In the genomic region with DNA sequence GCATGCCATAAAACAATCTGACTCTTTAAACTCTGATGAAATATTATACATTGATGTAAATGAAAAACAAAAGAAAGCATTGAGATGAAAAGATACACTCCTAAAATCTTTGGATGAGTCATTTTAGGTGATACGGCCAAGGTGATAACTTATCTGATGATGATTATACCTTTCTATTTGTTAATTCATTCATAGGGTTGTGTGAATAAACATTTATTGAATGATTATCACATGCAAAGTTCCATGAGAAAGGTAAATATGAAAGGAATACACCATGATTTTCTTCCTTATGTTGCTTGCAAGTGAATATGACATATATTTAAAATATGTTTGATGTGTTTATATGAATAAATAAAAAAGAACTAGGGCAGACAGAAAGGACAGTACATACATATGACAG, we compare ENCODE assay signal across 36 cellular contexts. TPM values are rescaled to one million over a fixed set of nuclear protein-coding genes. Genes with fewer than 3 reads are reported as not detected.
DNase-seq lines count a peak whose midpoint lies in the region; ATAC-seq, FAIRE-seq and TF ChIP-seq lines count a peak whose summit lies in the region.
"Had no signal": no experiment of that assay in that cellular context is flagged by ENCODE, and none has a peak within 500 bp of the region (broad histone marks: within the 10 kb centered on the region; RNA-seq: fewer than 3 reads in every experiment).

No MANE protein-coding gene starts in this region.

- TF ChIP-seq POLR2A in K562 (conservative IDR thresholded peaks at IDR 0.05): no peak

- no peak for ATAC-seq in K562
- ATAC-seq in mucosa of descending colon: peak; percentile 25
- ATAC-seq in HG03460 (IDR thresholded peaks at IDR 0.05; ENCODE audit: unreplicated experiment): no peak
- no peak for ATAC-seq in GM18909 (IDR thresholded peaks at IDR 0.05; ENCODE audit: poor library complexity, unreplicated experiment)
- ATAC-seq in GM18519 (IDR thresholded peaks at IDR 0.05; ENCODE audit: low FRiP score, unreplicated experiment): no peak
- ATAC-seq: A549; CD8-positive, alpha-beta T cell had no signal

- H3K4me3 ChIP-seq in LNCaP clone FGC (ENCODE audit: low read depth, low read length) (no peak overlapping the region), K562 (no peak overlapping the region), mucosa of descending colon (no peak overlapping the region), neural progenitor cell (no peak overlapping the region)
- H3K4me3 ChIP-seq: A549; BLaER1; BLaER1 treated with 17β-estradiol and CSF1 and Interleukin-3, amounts not matched to agents 10 nM and 100 nM had no signal

- H3K27me3 Mint-ChIP-seq in neural progenitor cell (ENCODE audit: insufficient read depth, low read depth): no peaks in the 10 kb centered on the region
- H3K27me3 Mint-ChIP-seq: B cell; CD4-positive, alpha-beta T cell had no signal

- intact Hi-C loops in K562 (cut with micrococcal nuclease): no loop called here
- intact Hi-C loops in mucosa of descending colon (cut with DNase I, micrococcal nuclease): no loop called here

- no peak for TF ChIP-seq RAD21 in K562 (CRISPR knock-in tag; conservative IDR thresholded peaks at IDR 0.05 in 1 of 2, IDR thresholded peaks at IDR 0.05 in 1 of 2)

- H3K9me1 ChIP-seq in K562 (ENCODE audit: control insufficient read depth, insufficient read depth, low read length): no peaks in the 10 kb centered on the region

- WGBS in K562 (ENCODE audit: insufficient coverage, low coverage, missing lambda C conversion rate): 40% methylated on average over 1 of the region's 1 CpG

- H3K27ac Mint-ChIP-seq in neural progenitor cell: no peak overlapping the region
- H3K27ac Mint-ChIP-seq: B cell; CD14-positive monocyte; CD4-positive, alpha-beta T cell; CD4-positive, CD25-positive, alpha-beta regulatory T cell; CD8-positive, alpha-beta memory T cell; CD8-positive, alpha-beta T cell had no signal

- peak; percentile 97 for DNase-seq in LNCaP clone FGC (ENCODE audit: low read depth)
- no peak for DNase-seq in K562 (ENCODE audit: extremely low read depth in 1 of 4, low spot score in 3 of 4)
- no peak for DNase-seq in mucosa of descending colon
- DNase-seq in neural progenitor cell (ENCODE audit: low spot score): no peak
- DNase-seq: 8988T; ACHN; AML-193; BE2C; C1 segment of cervical spinal cord; Caco-2; Calu3; CD4-positive, alpha-beta memory T cell; CD4-positive, alpha-beta T cell; CD4-positive, CD25-positive, alpha-beta regulatory T cell; CD8-positive, alpha-beta memory T cell; CD8-positive, alpha-beta T cell; COR-L47; DMS 273 treated with DMSO at 0.1 percent for 48 hours; DMS153; DMS53; DMS79; DMS79 treated with DMSO at 0.1 percent for 48 hours; DND-41; EL had no signal

- no peak overlapping the region for H3K4me3 Mint-ChIP-seq in neural progenitor cell
- H3K4me3 Mint-ChIP-seq: B cell; CD14-positive monocyte; CD4-positive, alpha-beta memory T cell; CD4-positive, alpha-beta T cell; CD4-positive, CD25-positive, alpha-beta regulatory T cell; CD8-positive, alpha-beta memory T cell; CD8-positive, alpha-beta T cell had no signal

- no peaks in the 10 kb centered on the region for H3F3A ChIP-seq in neural progenitor cell (ENCODE audit: low read depth)

- H3K27me3 ChIP-seq in K562 (ENCODE audit: control insufficient read depth in 2 of 2, insufficient read depth in 2 of 2, low read length in 2 of 2) (no peaks in the 10 kb centered on the region), neural progenitor cell (no peaks in the 10 kb centered on the region)
- H3K27me3 ChIP-seq: BLaER1; BLaER1 treated with 17β-estradiol and CSF1 and Interleukin-3, amounts not matched to agents 10 nM and 100 nM had no signal

- in situ Hi-C loops in K562 (cut with MboI): no loop called here

- no peak overlapping the region for H2AFZ ChIP-seq in K562 (ENCODE audit: low read depth, low read length)
- no peak overlapping the region for H2AFZ ChIP-seq in neural progenitor cell (replicated peaks)

- no peaks in the 10 kb centered on the region for H3K36me3 Mint-ChIP-seq in neural progenitor cell
- H3K36me3 Mint-ChIP-seq: CD14-positive monocyte; CD4-positive, alpha-beta memory T cell; CD4-positive, CD25-positive, alpha-beta regulatory T cell; CD8-positive, alpha-beta memory T cell; CD8-positive, alpha-beta T cell had no signal

- FAIRE-seq in K562 (lab: Jason Lieb, UNC): no peak
- FAIRE-seq: A204.1, A549, D721Med had no signal

- no peaks in the 10 kb centered on the region for H3K79me2 ChIP-seq in K562 (ENCODE audit: control insufficient read depth, insufficient read depth, low read length)
- H3K79me2 ChIP-seq in neural progenitor cell (ENCODE audit: low read depth): no peaks in the 10 kb centered on the region

- H3K9me3 Mint-ChIP-seq in neural progenitor cell: no peaks in the 10 kb centered on the region
- H3K9me3 Mint-ChIP-seq: CD4-positive, alpha-beta memory T cell; CD4-positive, alpha-beta T cell; CD8-positive, alpha-beta memory T cell; CD8-positive, alpha-beta T cell had no signal

- no peaks in the 10 kb centered on the region for H3K4me1 Mint-ChIP-seq in neural progenitor cell
- H3K4me1 Mint-ChIP-seq: B cell; CD14-positive monocyte; CD8-positive, alpha-beta memory T cell had no signal

- H3K36me3 ChIP-seq in K562 (ENCODE audit: control insufficient read depth, insufficient read depth, low read length) (no peaks in the 10 kb centered on the region), mucosa of descending colon (ENCODE audit: low read depth) (no peaks in the 10 kb centered on the region), neural progenitor cell (no peaks in the 10 kb centered on the region)
- H3K36me3 ChIP-seq: BE2C; BLaER1; BLaER1 treated with 17β-estradiol and CSF1 and Interleukin-3, amounts not matched to agents 10 nM and 100 nM had no signal

- TF ChIP-seq EP300 in K562 (IDR thresholded peaks at IDR 0.05; ENCODE audit: low read length): no peak

- TF ChIP-seq CTCF in C4-2B (conservative IDR thresholded peaks at IDR 0.05) (no peak), LNCaP clone FGC (IDR thresholded peaks at IDR 0.05; ENCODE audit: control insufficient read depth, extremely low read depth, insufficient read depth) (no peak), K562 (IDR thresholded peaks at IDR 0.05 in 2 of 3, conservative IDR thresholded peaks at IDR 0.05 in 1 of 3; ENCODE audit: insufficient read depth in 2 of 3, low read depth in 1 of 3, low read length in 3 of 3) (no peak), mucosa of descending colon (IDR thresholded peaks at IDR 0.05) (no peak), neural progenitor cell (IDR thresholded peaks at IDR 0.05) (no peak)

- no peak overlapping the region for H3K4me2 ChIP-seq in K562 (ENCODE audit: insufficient read depth, low read length)
- no peak overlapping the region for H3K4me2 ChIP-seq in neural progenitor cell
- H3K4me2 ChIP-seq: A549; BLaER1; BLaER1 treated with 17β-estradiol and CSF1 and Interleukin-3, amounts not matched to agents 10 nM and 100 nM had no signal

- H3K9ac ChIP-seq in K562 (ENCODE audit: insufficient read depth in 1 of 2, low read depth in 2 of 2, low read length in 2 of 2) (no peak overlapping the region), neural progenitor cell (no peak overlapping the region)
- H3K9ac ChIP-seq: BLaER1; BLaER1 treated with 17β-estradiol and CSF1 and Interleukin-3, amounts not matched to agents 10 nM and 100 nM had no signal

- H3K9me3 ChIP-seq in K562 (replicated peaks; ENCODE audit: control insufficient read depth, insufficient read depth, low read depth, low read length) (no peaks in the 10 kb centered on the region), mucosa of descending colon (no peaks in the 10 kb centered on the region), neural progenitor cell (ENCODE audit: low read depth) (no peaks in the 10 kb centered on the region)
- H3K9me3 ChIP-seq: A549; BE2C; BLaER1; BLaER1 treated with 17β-estradiol and CSF1 and Interleukin-3, amounts not matched to agents 10 nM and 100 nM; Caco-2 had no signal

- H3K4me1 ChIP-seq in K562 (replicated peaks in 1 of 2; ENCODE audit: control insufficient read depth in 2 of 2, insufficient read depth in 2 of 2, low read length in 2 of 2): peaks cover 0 to 10% of the 10 kb centered on the region in 2 experiments; a peak in 2 of 5 replicates
- H3K4me1 ChIP-seq in mucosa of descending colon (ENCODE audit: low read depth): no peaks in the 10 kb centered on the region
- H3K4me1 ChIP-seq in neural progenitor cell: no peaks in the 10 kb centered on the region
- H3K4me1 ChIP-seq: A549; BE2C; BLaER1; BLaER1 treated with 17β-estradiol and CSF1 and Interleukin-3, amounts not matched to agents 10 nM and 100 nM had no signal

- BruUV-seq in K562 (replicated peaks; lab: Mats Ljungman, UMichigan): no TSS peak

- CTCF ChIA-PET in K562 (lab: Yijun Ruan, JAX; ENCODE audit: low intra/inter-chr PET ratio): no interaction called here

- H3K27ac ChIP-seq in C4-2B (peak overlapping the region; percentile 79; the same call in 1 of the 2 replicates), K562 (ENCODE audit: extremely low read depth, low read depth, low read length) (no peak overlapping the region), neural progenitor cell (no peak overlapping the region)
- H3K27ac ChIP-seq: 22Rv1; A549; BLaER1; BLaER1 treated with 17β-estradiol and CSF1 and Interleukin-3, amounts not matched to agents 10 nM and 100 nM had no signal

- H4K20me1 ChIP-seq in K562 (replicated peaks; ENCODE audit: control insufficient read depth, insufficient read depth, low read length): no peaks in the 10 kb centered on the region
- H4K20me1 ChIP-seq in neural progenitor cell (ENCODE audit: low read depth): no peaks in the 10 kb centered on the region
- H4K20me1 ChIP-seq: BLaER1; BLaER1 treated with 17β-estradiol and CSF1 and Interleukin-3, amounts not matched to agents 10 nM and 100 nM had no signal

- POLR2A ChIA-PET in K562 (lab: Yijun Ruan, JAX): interaction anchor here (1.4 to 2.3 kb wide), 2 partner anchors 10 to 12 kb away, joined by 4 to 9 read pairs; no protein-coding TSS in a partner anchor

RNA-seq across cellular contexts. Expression of a gene that starts 15.4 kb away (rescaled TPM):
- 53.0 and 162 TPM in 2 replicates for total RNA-seq in K562 (2011; cell fraction: chromatin; rRNA removed; ENCODE audit: low replicate concordance)
- total RNA-seq in K562 (2011; cell fraction: nucleolus; rRNA removed): 38.2 and 56.5 TPM in 2 replicates
- 82.4 and 142 TPM in 2 replicates for total RNA-seq in K562 (2011; cell fraction: nucleoplasm; rRNA removed)
- total RNA-seq in K562 (2014; rRNA removed): 19.3 and 21.7 TPM in 2 replicates
- total RNA-seq in K562 (2014; rRNA removed; fragmentation: Illumina TruSeq; extraction: Trizol): 33.3 and 37.1 TPM in 2 replicates
- total RNA-seq in K562 (2015; rRNA removed; fragmentation: Illumina TruSeq; extraction: Trizol): 29.3 and 30.4 TPM in 2 replicates
- 25.8 and 28.8 TPM in 2 replicates for total RNA-seq in K562 (2021)
- polyA plus RNA-seq in K562 (2011; rRNA removed): 16.9 and 18.2 TPM in 2 replicates
- polyA plus RNA-seq in K562 (2011; cell fraction: cytosol; rRNA removed): 19.3 and 22.5 TPM in 2 replicates
- polyA plus RNA-seq in K562 (2011; cell fraction: nucleus; rRNA removed): 35.9 and 42.5 TPM in 2 replicates
- polyA plus RNA-seq in K562 (2012): 11.0 and 12.9 TPM in 2 replicates
- polyA plus RNA-seq in K562 (2014; fragmentation: Illumina TruSeq; extraction: Trizol): 20.9 and 24.9 TPM in 2 replicates
- 1 to 10 TPM; 6.0 to 6.2 TPM for polyA plus RNA-seq in K562 (2014; fragmentation: Nextera tagmentation; extraction: Ambion mirVana)
- polyA plus RNA-seq in K562 (2014; rRNA removed): 14.6 and 18.4 TPM in 2 replicates
- polyA minus RNA-seq in K562 (2011; rRNA and poly(A)+ RNA removed): 64.9 and 75.2 TPM in 2 replicates
- 21.6 and 23.0 TPM in 2 replicates for polyA minus RNA-seq in K562 (2011; cell fraction: cytosol; rRNA and poly(A)+ RNA removed)
- 68.8 and 114 TPM in 2 replicates for polyA minus RNA-seq in K562 (2011; cell fraction: nucleus; rRNA and poly(A)+ RNA removed)
- 10 to 100 TPM; 27.6 to 37.3 (median 35.8) TPM for total RNA-seq in mucosa of descending colon
- total RNA-seq in neural progenitor cell (ENCODE audit: low replicate concordance): 21.6 and 23.3 TPM in 2 replicates
